In the genomic region with DNA sequence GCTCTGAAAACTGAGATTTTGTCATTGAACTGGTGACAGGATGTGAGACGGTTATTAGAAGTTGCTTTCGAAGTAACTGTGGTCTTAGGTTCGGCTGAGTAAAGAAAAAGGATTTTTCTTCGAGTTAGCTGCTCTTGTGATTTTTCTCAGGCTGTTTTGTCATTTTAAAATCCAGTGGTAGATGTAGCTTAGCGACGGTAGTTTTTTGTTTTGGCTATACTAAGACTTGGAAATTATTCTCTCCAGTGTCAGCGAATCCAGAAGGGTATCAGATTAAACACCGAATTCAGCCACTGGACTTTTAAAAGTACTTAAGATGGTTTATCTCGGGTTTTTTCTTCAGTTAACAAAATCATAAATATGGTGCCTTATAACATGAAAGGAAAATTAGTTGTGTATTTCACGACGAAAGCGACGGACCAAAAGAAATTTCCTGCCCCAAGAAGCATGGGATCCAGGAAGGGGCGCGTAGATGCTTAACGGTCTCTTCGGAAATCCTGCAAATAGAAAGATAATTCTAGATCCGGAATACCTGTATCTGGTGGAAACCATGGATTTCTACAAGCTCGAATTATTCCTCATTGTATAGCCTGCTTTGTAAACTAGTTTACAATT, we compare ENCODE assay signal across 8 cellular contexts.
DNase-seq lines count a peak whose midpoint lies in the region; ATAC-seq and TF ChIP-seq lines count a peak whose summit lies in the region.

No MANE protein-coding gene starts in this region.

- DNase-seq in AG04449 (ENCODE audit: low read depth, low spot score): no peak
- no peak for DNase-seq in choroid plexus epithelial cell (ENCODE audit: low read depth)
- DNase-seq in AG20443 (ENCODE audit: low spot score): no peak
- no peak for DNase-seq in CD1c-positive myeloid dendritic cell (ENCODE audit: extremely low spot score)

- CTCF ChIA-PET in AG04449 (lab: Yijun Ruan, JAX): interaction anchor here (0.9 to 2.8 kb wide), 9 partner anchors 7 to 112 kb away, joined by 3 to 18 read pairs (median 4); no protein-coding TSS in a partner anchor

- peak overlapping the region; percentile 87 for H3K9ac ChIP-seq in KMS-11

- no peaks in the 10 kb centered on the region for H4K20me1 ChIP-seq in KMS-11 (ENCODE audit: insufficient read depth)

- POLR2A ChIA-PET in AG04449 (lab: Yijun Ruan, JAX): interaction anchor here (0.6 kb wide), 2 partner anchors 8 to 140 kb away, joined by 3 read pairs; no protein-coding TSS in a partner anchor

- ATAC-seq in HG03571 (IDR thresholded peaks at IDR 0.05; ENCODE audit: unreplicated experiment) (no peak), HG02610 (IDR thresholded peaks at IDR 0.05; ENCODE audit: unreplicated experiment) (no peak)

- H3K4me1 ChIP-seq in KMS-11 (ENCODE audit: low read depth, poor library complexity, severe bottlenecking) (peaks cover 50% of the 10 kb centered on the region), muscle layer of duodenum (ENCODE audit: control insufficient read depth in 1 of 2, insufficient read depth in 2 of 2, low read length in 2 of 2) (peaks cover 14 to 22% of the 10 kb centered on the region in 2 donors)

- H3K4me3 ChIP-seq in AG04449 (ENCODE audit: low read depth, low read length) (peak overlapping the region; percentile 83), KMS-11 (IDR thresholded peaks at IDR 0.05; ENCODE audit: insufficient read depth, low read depth, low read length) (no peak overlapping the region), choroid plexus epithelial cell (ENCODE audit: low read depth, low read length) (peak overlapping the region; percentile 72), muscle layer of duodenum (ENCODE audit: low read depth in 1 of 2, low read length in 2 of 2) (peak overlapping the region; percentile 60 to 72)

- H3K4me2 ChIP-seq in KMS-11: peak overlapping the region; percentile 86

- H3K27ac ChIP-seq in KMS-11 (peak overlapping the region; percentile 97), muscle layer of duodenum (ENCODE audit: low read length) (peak overlapping the region; percentile 60)

- H3K79me2 ChIP-seq in KMS-11 (ENCODE audit: insufficient read depth, low read depth): peaks cover 17% of the 10 kb centered on the region; the same call in 1 of the 2 replicates

- no peaks in the 10 kb centered on the region for H3K9me3 ChIP-seq in muscle layer of duodenum (ENCODE audit: control insufficient read depth in 1 of 2, low read length in 2 of 2)

- H3K36me3 ChIP-seq in KMS-11 (ENCODE audit: insufficient read depth): no peaks in the 10 kb centered on the region
- peaks cover 9 to 17% of the 10 kb centered on the region in 2 donors for H3K36me3 ChIP-seq in muscle layer of duodenum (ENCODE audit: control insufficient read depth in 1 of 2, insufficient read depth in 2 of 2, low read length in 2 of 2)

- TF ChIP-seq CTCF in AG04449 (IDR thresholded peaks at IDR 0.05; ENCODE audit: insufficient read depth, low read length, missing control alignments) (no peak), KMS-11 (conservative IDR thresholded peaks at IDR 0.05; ENCODE audit: low read depth, low read length) (no peak), choroid plexus epithelial cell (conservative IDR thresholded peaks at IDR 0.05; ENCODE audit: low read depth, low read length) (no peak)

- H3K27me3 ChIP-seq in KMS-11 (ENCODE audit: insufficient read depth, low read depth) (no peaks in the 10 kb centered on the region), muscle layer of duodenum (ENCODE audit: low read depth, low read length) (no peaks in the 10 kb centered on the region)

- no peak overlapping the region for H2AFZ ChIP-seq in KMS-11 (ENCODE audit: low read depth)
